ENCODE assay signal across 1 cellular context in the genomic region with DNA sequence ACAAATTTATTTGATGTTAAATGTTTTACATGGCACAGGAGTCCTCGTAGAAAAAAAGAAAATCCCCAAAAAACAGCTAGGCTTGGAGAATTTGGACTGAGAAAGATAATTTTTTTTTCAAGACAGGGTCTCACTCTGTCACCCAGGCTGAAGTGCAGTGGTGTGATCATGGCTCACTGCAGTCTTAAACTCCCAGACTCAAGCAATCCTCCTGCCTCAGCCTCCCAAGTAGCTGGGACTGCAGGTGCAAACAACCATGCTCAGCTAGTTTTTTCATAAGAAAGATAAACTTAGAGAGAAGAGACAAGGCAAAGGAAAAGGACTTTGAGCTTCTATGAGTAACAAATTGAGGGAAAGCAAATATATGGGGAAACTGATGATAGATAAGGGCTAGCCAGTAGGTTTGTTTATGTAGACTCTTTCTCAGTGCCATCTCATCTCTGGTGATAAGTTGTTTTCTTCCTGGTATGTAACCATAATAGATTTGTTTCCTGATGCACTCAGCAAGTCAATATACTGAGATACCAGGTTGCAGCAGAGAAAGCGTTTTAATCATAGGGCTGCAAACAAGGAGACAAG.
A peak's percentile ranks its signal among the peaks of the same experiment; 100 is the strongest.
TF ChIP-seq lines count a peak whose summit lies in the region.

No MANE protein-coding gene starts in this region.

TF ChIP-seq in HepG2, 621 proteins besides CTCF, POLR2A, EP300 and RAD21 (continues in another document):
- TF ChIP-seq ZFY (CRISPR knock-in tag; IDR thresholded peaks at IDR 0.05) (no peak), ISX (CRISPR knock-in tag; conservative IDR thresholded peaks at IDR 0.05) (no peak), ZMYM3 (CRISPR knock-in tag; IDR thresholded peaks at IDR 0.05) (peak; percentile 67; the same call in 1 of the 2 replicates), ZNF841 (CRISPR knock-in tag; IDR thresholded peaks at IDR 0.05; ENCODE audit: borderline replicate concordance) (no peak), ZNF746 (CRISPR knock-in tag; IDR thresholded peaks at IDR 0.05) (no peak), ZNF441 (CRISPR knock-in tag; IDR thresholded peaks at IDR 0.05; ENCODE audit: borderline replicate concordance) (no peak), NAIF1 (CRISPR knock-in tag; IDR thresholded peaks at IDR 0.05; ENCODE audit: borderline replicate concordance) (no peak), ZNF709 (CRISPR knock-in tag; IDR thresholded peaks at IDR 0.05) (no peak), ZNF205 (CRISPR knock-in tag; IDR thresholded peaks at IDR 0.05) (0 out of 2 replicates have a peak, but pooled peaks have one; percentile 21), SMYD3 (CRISPR knock-in tag; IDR thresholded peaks at IDR 0.05) (peak; percentile 81; the same call in 1 of the 2 replicates), ZNF577 (CRISPR knock-in tag; IDR thresholded peaks at IDR 0.05; ENCODE audit: borderline replicate concordance, low read depth) (no peak), ZFP41 (CRISPR knock-in tag; IDR thresholded peaks at IDR 0.05; ENCODE audit: borderline replicate concordance) (no peak), SAP130 (CRISPR knock-in tag; IDR thresholded peaks at IDR 0.05; ENCODE audit: low read depth) (peak; percentile 38; the same call in 1 of the 2 replicates), KDM3A (CRISPR knock-in tag; IDR thresholded peaks at IDR 0.05; ENCODE audit: low read depth) (no peak), TBX2 (CRISPR knock-in tag; IDR thresholded peaks at IDR 0.05; ENCODE audit: borderline replicate concordance) (peak; percentile 44; the same call in 1 of the 2 replicates), SMARCC2 (IDR thresholded peaks at IDR 0.05) (no peak), CEBPG (CRISPR knock-in tag; IDR thresholded peaks at IDR 0.05) (peak; percentile 44), GATA4 (IDR thresholded peaks at IDR 0.05; ENCODE audit: borderline replicate concordance, low read depth) (peak; percentile 26; the same call in 1 of the 2 replicates), KMT2A (CRISPR knock-in tag; IDR thresholded peaks at IDR 0.05) (no peak), ERF (CRISPR knock-in tag; IDR thresholded peaks at IDR 0.05) (peak; percentile 15; the same call in 1 of the 2 replicates), PHF21A (CRISPR knock-in tag; IDR thresholded peaks at IDR 0.05) (peak; percentile 51), PPARG (CRISPR knock-in tag; conservative IDR thresholded peaks at IDR 0.05) (peak; percentile 55; the same call in 1 of the 2 replicates), ZKSCAN5 (CRISPR knock-in tag; IDR thresholded peaks at IDR 0.05) (no peak), RFX1 (IDR thresholded peaks at IDR 0.05) (no peak), CBX1 (IDR thresholded peaks at IDR 0.05; ENCODE audit: low read depth) (no peak), ZNF543 (CRISPR knock-in tag; IDR thresholded peaks at IDR 0.05) (no peak), SOX5 (CRISPR knock-in tag; IDR thresholded peaks at IDR 0.05; ENCODE audit: borderline replicate concordance) (peak; percentile 53; the same call in 1 of the 2 replicates), SAFB2 (CRISPR knock-in tag; IDR thresholded peaks at IDR 0.05; ENCODE audit: borderline replicate concordance, low read depth) (no peak), FOXO1 (CRISPR knock-in tag; IDR thresholded peaks at IDR 0.05) (peak; percentile 64; the same call in 1 of the 2 replicates), SALL1 (CRISPR knock-in tag; IDR thresholded peaks at IDR 0.05) (peak; percentile 2; the same call in 1 of the 2 replicates), WIZ (CRISPR knock-in tag; IDR thresholded peaks at IDR 0.05) (no peak), MIER3 (CRISPR knock-in tag; IDR thresholded peaks at IDR 0.05; ENCODE audit: borderline replicate concordance) (peak; percentile 42; the same call in 1 of the 2 replicates), ZFP37 (CRISPR knock-in tag; IDR thresholded peaks at IDR 0.05; ENCODE audit: borderline replicate concordance) (no peak), SKI (IDR thresholded peaks at IDR 0.05; ENCODE audit: partially characterized antibody) (peak; percentile 66), CEBPB (IDR thresholded peaks at IDR 0.05; ENCODE audit: borderline replicate concordance, low read depth, low read length) (peak; percentile 25; the same call in 1 of the 2 replicates)
- TF ChIP-seq, protein P1, sequence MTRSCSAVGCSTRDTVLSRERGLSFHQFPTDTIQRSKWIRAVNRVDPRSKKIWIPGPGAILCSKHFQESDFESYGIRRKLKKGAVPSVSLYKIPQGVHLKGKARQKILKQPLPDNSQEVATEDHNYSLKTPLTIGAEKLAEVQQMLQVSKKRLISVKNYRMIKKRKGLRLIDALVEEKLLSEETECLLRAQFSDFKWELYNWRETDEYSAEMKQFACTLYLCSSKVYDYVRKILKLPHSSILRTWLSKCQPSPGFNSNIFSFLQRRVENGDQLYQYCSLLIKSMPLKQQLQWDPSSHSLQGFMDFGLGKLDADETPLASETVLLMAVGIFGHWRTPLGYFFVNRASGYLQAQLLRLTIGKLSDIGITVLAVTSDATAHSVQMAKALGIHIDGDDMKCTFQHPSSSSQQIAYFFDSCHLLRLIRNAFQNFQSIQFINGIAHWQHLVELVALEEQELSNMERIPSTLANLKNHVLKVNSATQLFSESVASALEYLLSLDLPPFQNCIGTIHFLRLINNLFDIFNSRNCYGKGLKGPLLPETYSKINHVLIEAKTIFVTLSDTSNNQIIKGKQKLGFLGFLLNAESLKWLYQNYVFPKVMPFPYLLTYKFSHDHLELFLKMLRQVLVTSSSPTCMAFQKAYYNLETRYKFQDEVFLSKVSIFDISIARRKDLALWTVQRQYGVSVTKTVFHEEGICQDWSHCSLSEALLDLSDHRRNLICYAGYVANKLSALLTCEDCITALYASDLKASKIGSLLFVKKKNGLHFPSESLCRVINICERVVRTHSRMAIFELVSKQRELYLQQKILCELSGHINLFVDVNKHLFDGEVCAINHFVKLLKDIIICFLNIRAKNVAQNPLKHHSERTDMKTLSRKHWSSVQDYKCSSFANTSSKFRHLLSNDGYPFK (CRISPR knock-in tag; IDR thresholded peaks at IDR 0.05; ENCODE audit: borderline replicate concordance): no peak
- TF ChIP-seq, protein P2, sequence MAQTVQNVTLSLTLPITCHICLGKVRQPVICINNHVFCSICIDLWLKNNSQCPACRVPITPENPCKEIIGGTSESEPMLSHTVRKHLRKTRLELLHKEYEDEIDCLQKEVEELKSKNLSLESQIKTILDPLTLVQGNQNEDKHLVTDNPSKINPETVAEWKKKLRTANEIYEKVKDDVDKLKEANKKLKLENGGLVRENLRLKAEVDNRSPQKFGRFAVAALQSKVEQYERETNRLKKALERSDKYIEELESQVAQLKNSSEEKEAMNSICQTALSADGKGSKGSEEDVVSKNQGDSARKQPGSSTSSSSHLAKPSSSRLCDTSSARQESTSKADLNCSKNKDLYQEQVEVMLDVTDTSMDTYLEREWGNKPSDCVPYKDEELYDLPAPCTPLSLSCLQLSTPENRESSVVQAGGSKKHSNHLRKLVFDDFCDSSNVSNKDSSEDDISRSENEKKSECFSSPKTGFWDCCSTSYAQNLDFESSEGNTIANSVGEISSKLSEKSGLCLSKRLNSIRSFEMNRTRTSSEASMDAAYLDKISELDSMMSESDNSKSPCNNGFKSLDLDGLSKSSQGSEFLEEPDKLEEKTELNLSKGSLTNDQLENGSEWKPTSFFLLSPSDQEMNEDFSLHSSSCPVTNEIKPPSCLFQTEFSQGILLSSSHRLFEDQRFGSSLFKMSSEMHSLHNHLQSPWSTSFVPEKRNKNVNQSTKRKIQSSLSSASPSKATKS (CRISPR knock-in tag; IDR thresholded peaks at IDR 0.05): no peak
- TF ChIP-seq, protein P3, sequence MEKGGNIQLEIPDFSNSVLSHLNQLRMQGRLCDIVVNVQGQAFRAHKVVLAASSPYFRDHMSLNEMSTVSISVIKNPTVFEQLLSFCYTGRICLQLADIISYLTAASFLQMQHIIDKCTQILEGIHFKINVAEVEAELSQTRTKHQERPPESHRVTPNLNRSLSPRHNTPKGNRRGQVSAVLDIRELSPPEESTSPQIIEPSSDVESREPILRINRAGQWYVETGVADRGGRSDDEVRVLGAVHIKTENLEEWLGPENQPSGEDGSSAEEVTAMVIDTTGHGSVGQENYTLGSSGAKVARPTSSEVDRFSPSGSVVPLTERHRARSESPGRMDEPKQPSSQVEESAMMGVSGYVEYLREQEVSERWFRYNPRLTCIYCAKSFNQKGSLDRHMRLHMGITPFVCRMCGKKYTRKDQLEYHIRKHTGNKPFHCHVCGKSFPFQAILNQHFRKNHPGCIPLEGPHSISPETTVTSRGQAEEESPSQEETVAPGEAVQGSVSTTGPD (CRISPR knock-in tag; IDR thresholded peaks at IDR 0.05): peak; percentile 65; the same call in 1 of the 2 replicates
- TF ChIP-seq, protein P4, sequence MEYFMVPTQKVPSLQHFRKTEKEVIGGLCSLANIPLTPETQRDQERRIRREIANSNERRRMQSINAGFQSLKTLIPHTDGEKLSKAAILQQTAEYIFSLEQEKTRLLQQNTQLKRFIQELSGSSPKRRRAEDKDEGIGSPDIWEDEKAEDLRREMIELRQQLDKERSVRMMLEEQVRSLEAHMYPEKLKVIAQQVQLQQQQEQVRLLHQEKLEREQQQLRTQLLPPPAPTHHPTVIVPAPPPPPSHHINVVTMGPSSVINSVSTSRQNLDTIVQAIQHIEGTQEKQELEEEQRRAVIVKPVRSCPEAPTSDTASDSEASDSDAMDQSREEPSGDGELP (IDR thresholded peaks at IDR 0.05; ENCODE audit: borderline replicate concordance, low read depth): no peak
- TF ChIP-seq, protein P5, sequence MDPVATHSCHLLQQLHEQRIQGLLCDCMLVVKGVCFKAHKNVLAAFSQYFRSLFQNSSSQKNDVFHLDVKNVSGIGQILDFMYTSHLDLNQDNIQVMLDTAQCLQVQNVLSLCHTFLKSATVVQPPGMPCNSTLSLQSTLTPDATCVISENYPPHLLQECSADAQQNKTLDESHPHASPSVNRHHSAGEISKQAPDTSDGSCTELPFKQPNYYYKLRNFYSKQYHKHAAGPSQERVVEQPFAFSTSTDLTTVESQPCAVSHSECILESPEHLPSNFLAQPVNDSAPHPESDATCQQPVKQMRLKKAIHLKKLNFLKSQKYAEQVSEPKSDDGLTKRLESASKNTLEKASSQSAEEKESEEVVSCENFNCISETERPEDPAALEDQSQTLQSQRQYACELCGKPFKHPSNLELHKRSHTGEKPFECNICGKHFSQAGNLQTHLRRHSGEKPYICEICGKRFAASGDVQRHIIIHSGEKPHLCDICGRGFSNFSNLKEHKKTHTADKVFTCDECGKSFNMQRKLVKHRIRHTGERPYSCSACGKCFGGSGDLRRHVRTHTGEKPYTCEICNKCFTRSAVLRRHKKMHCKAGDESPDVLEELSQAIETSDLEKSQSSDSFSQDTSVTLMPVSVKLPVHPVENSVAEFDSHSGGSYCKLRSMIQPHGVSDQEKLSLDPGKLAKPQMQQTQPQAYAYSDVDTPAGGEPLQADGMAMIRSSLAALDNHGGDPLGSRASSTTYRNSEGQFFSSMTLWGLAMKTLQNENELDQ (CRISPR knock-in tag; IDR thresholded peaks at IDR 0.05; ENCODE audit: borderline replicate concordance): no peak
- TF ChIP-seq, protein P6, sequence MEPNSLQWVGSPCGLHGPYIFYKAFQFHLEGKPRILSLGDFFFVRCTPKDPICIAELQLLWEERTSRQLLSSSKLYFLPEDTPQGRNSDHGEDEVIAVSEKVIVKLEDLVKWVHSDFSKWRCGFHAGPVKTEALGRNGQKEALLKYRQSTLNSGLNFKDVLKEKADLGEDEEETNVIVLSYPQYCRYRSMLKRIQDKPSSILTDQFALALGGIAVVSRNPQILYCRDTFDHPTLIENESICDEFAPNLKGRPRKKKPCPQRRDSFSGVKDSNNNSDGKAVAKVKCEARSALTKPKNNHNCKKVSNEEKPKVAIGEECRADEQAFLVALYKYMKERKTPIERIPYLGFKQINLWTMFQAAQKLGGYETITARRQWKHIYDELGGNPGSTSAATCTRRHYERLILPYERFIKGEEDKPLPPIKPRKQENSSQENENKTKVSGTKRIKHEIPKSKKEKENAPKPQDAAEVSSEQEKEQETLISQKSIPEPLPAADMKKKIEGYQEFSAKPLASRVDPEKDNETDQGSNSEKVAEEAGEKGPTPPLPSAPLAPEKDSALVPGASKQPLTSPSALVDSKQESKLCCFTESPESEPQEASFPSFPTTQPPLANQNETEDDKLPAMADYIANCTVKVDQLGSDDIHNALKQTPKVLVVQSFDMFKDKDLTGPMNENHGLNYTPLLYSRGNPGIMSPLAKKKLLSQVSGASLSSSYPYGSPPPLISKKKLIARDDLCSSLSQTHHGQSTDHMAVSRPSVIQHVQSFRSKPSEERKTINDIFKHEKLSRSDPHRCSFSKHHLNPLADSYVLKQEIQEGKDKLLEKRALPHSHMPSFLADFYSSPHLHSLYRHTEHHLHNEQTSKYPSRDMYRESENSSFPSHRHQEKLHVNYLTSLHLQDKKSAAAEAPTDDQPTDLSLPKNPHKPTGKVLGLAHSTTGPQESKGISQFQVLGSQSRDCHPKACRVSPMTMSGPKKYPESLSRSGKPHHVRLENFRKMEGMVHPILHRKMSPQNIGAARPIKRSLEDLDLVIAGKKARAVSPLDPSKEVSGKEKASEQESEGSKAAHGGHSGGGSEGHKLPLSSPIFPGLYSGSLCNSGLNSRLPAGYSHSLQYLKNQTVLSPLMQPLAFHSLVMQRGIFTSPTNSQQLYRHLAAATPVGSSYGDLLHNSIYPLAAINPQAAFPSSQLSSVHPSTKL (CRISPR knock-in tag; IDR thresholded peaks at IDR 0.05): peak; percentile 84
- TF ChIP-seq, protein P7, sequence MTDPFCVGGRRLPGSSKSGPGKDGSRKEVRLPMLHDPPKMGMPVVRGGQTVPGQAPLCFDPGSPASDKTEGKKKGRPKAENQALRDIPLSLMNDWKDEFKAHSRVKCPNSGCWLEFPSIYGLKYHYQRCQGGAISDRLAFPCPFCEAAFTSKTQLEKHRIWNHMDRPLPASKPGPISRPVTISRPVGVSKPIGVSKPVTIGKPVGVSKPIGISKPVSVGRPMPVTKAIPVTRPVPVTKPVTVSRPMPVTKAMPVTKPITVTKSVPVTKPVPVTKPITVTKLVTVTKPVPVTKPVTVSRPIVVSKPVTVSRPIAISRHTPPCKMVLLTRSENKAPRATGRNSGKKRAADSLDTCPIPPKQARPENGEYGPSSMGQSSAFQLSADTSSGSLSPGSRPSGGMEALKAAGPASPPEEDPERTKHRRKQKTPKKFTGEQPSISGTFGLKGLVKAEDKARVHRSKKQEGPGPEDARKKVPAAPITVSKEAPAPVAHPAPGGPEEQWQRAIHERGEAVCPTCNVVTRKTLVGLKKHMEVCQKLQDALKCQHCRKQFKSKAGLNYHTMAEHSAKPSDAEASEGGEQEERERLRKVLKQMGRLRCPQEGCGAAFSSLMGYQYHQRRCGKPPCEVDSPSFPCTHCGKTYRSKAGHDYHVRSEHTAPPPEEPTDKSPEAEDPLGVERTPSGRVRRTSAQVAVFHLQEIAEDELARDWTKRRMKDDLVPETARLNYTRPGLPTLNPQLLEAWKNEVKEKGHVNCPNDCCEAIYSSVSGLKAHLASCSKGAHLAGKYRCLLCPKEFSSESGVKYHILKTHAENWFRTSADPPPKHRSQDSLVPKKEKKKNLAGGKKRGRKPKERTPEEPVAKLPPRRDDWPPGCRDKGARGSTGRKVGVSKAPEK (CRISPR knock-in tag; IDR thresholded peaks at IDR 0.05; ENCODE audit: borderline replicate concordance): no peak
- TF ChIP-seq, protein P8, sequence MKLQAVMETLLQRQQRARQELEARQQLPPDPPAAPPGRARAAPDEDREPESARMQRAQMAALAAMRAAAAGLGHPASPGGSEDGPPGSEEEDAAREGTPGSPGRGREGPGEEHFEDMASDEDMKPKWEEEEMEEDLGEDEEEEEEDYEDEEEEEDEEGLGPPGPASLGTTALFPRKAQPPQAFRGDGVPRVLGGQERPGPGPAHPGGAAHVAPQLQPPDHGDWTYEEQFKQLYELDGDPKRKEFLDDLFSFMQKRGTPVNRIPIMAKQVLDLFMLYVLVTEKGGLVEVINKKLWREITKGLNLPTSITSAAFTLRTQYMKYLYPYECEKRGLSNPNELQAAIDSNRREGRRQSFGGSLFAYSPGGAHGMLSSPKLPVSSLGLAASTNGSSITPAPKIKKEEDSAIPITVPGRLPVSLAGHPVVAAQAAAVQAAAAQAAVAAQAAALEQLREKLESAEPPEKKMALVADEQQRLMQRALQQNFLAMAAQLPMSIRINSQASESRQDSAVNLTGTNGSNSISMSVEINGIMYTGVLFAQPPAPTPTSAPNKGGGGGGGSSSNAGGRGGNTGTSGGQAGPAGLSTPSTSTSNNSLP (IDR thresholded peaks at IDR 0.05; ENCODE audit: low read depth, low read length): peak; percentile 66
